ENCODE assay signal across 5 cellular contexts in the genomic region with DNA sequence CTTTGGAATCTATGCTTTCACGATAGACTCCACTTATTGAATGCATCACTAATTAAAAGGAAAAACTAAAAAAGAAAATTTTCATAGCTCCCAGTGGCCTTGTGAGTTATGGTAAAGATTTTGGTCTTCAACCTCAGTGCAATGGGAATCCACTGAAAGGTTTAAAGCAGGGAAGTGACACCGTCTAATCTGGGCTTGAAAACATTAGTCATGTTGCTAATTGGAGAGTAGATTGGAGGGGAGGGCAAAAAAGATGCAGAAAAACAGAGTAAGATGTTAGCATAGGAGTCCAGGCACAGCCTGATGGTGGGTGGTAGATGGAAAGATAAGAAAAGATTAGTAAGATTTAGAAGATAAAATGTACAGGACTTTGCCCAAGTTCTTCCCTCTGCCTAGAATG.
"Had no signal": no experiment of that assay in that cellular context is flagged by ENCODE, and none has a peak within 500 bp of the region (broad histone marks: within the 10 kb centered on the region; RNA-seq: fewer than 3 reads in every experiment).

No MANE protein-coding gene starts in this region.

- H3K27ac Mint-ChIP-seq: GM23338, H9 had no signal

- DNase-seq: H9, HCEC 1CT, IMR-90 had no signal

- H3K9me3 Mint-ChIP-seq: GM23338 had no signal

- H3K4me3 ChIP-seq: GM23338, K562 had no signal

- ATAC-seq: GM23338, K562 had no signal

- H3K4me3 Mint-ChIP-seq: GM23338, H9 had no signal
